19 cellular contexts compared by ENCODE assay signal in genomic region chr2:218996937-218997336, GRCh38.
DNase-seq lines count a peak whose midpoint lies in the region; ATAC-seq lines count a peak whose summit lies in the region.
"Had no signal": no experiment of that assay in that cellular context is flagged by ENCODE, and none has a peak within 500 bp of the region (broad histone marks: within the 10 kb centered on the region; RNA-seq: fewer than 3 reads in every experiment).

No MANE protein-coding gene starts in this region.

- peak overlapping the region; percentile 56 for H3K9ac ChIP-seq in mucosa of stomach (ENCODE audit: low read length)

- no peak overlapping the region for H3K4me3 ChIP-seq in mucosa of stomach (ENCODE audit: low read length)

- H3K9me3 ChIP-seq in mucosa of stomach (ENCODE audit: control insufficient read depth, low read length), result no peaks in the 10 kb centered on the region
- H3K9me3 ChIP-seq: heart right ventricle, tibial nerve had no signal

- no peaks in the 10 kb centered on the region for H3K36me3 ChIP-seq in mucosa of stomach (ENCODE audit: control insufficient read depth, insufficient read depth, low read length)
- H3K36me3 ChIP-seq: heart right ventricle, tibial nerve had no signal

- H3K27me3 ChIP-seq in mucosa of stomach (ENCODE audit: control insufficient read depth, insufficient read depth, low read length), result peaks cover 71% of the 10 kb centered on the region

- ATAC-seq in HG03521 (IDR thresholded peaks at IDR 0.05; ENCODE audit: unreplicated experiment), result no peak
- ATAC-seq: activated naive CD8-positive, alpha-beta T cell treated with anti-CD3 and anti-CD28 coated beads, Interleukin-2, amount 50 U/mL, for 24 hours had no signal

- peaks cover 65% of the 10 kb centered on the region for H3K4me1 ChIP-seq in mucosa of stomach (ENCODE audit: control insufficient read depth, insufficient read depth, low read length)

- DNase-seq in DMS153 (lab: John Stamatoyannopoulos, UW) (peak; percentile 87), NCI-H2029 (lab: John Stamatoyannopoulos, UW) (peak; percentile 78), NCI-H82 (lab: John Stamatoyannopoulos, UW) (peak; percentile 86), NCI-H1436 (lab: John Stamatoyannopoulos, UW) (no peak), HPDE6-E6E7 (ENCODE audit: extremely low spot score) (no peak), islet precursor cell (no peak)
- DNase-seq: activated CD4-positive, alpha-beta T cell treated with anti-CD3 and anti-CD28 coated beads for 48 hours; activated naive CD8-positive, alpha-beta T cell treated with anti-CD3 and anti-CD28 coated beads, Interleukin-2, amount 50 U/mL, for 24 hours; activated T-cell treated with anti-CD3 and anti-CD28 coated beads, Interleukin-2, amount 50 U/mL, for 4 hours; EL; heart right ventricle; left cardiac atrium; naive B cell; NCI-H187; stimulated activated CD4-positive, alpha-beta T cell treated with anti-CD3 and anti-CD28 coated beads, Interleukin-2, amount 100 ng/mL, for 24 hours; T-helper 2 cell had no signal

Comparison
In these comparisons a context has a peak if more than half of its experiments do, and no peak if none do; other contexts are left out.
1. DNase-seq: peak in DMS153 (single experiment), NCI-H2029 (single experiment) and NCI-H82 (single experiment); none in NCI-H1436 (single experiment), HPDE6-E6E7 (single experiment) and islet precursor cell (single experiment).